In genomic region chr16:23132921-23133532, GRCh38 we compare ENCODE assay signal across 1 cellular context.
TF ChIP-seq lines count a peak whose summit lies in the region.

No MANE protein-coding gene starts in this region.

TF ChIP-seq in SK-N-SH, 30 proteins besides CTCF, POLR2A, EP300 and RAD21:
- no peak for TF ChIP-seq USF2 (IDR thresholded peaks at IDR 0.05; ENCODE audit: borderline replicate concordance, low read depth, low read length)
- TF ChIP-seq PBX3 (IDR thresholded peaks at IDR 0.05): no peak
- no peak for TF ChIP-seq YY1 (IDR thresholded peaks at IDR 0.05; ENCODE audit: low read depth)
- TF ChIP-seq RXRA (IDR thresholded peaks at IDR 0.05; ENCODE audit: borderline replicate concordance, low read depth): no peak
- no peak for TF ChIP-seq MAX (IDR thresholded peaks at IDR 0.05; ENCODE audit: low read depth)
- TF ChIP-seq EZH2phosphoT487 (IDR thresholded peaks at IDR 0.05; ENCODE audit: borderline replicate concordance, low read depth): no peak
- TF ChIP-seq CHD2 (IDR thresholded peaks at IDR 0.05; ENCODE audit: low read length, partially characterized antibody): no peak
- no peak for TF ChIP-seq REST (IDR thresholded peaks at IDR 0.05; ENCODE audit: low read depth, low read length)
- no peak for TF ChIP-seq POLR2AphosphoS5 (IDR thresholded peaks at IDR 0.05; ENCODE audit: low read depth, low read length)
- TF ChIP-seq MXI1 (IDR thresholded peaks at IDR 0.05; ENCODE audit: low read depth, low read length): no peak
- TF ChIP-seq RCOR1 (IDR thresholded peaks at IDR 0.05; ENCODE audit: low read length): no peak
